8 cellular contexts compared by ENCODE assay signal in the genomic region with DNA sequence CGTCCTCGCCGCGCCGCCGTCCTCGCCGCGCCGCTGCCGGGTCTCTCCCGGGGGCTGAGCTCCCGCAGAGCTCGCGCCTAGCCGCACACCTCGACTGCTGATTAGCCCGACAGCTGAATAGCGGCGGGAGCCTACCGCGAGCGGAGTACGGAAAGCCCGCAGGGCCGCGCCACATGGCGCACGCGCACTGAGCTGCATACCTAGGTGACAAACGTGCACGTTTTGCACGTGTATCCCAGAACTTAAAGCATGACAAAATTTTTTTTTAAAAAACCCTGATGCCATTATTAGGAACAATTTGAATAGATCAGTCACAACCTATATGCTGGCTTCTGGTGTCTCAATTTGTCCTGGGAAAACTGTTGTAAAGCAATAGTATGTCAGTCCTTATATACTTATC. TPM values are rescaled to one million over a fixed set of nuclear protein-coding genes. Genes with fewer than 3 reads are reported as not detected.
A peak's percentile ranks its signal among the peaks of the same experiment; 100 is the strongest.
DNase-seq lines count a peak whose midpoint lies in the region; ATAC-seq and TF ChIP-seq lines count a peak whose summit lies in the region.

GOLGA8A (minus strand) TSS at position 122 of the 400 bp plus-strand sequence. CDS start 48,117 bp downstream, outside the sequence.

- no peak within 1 kb of the TSS for H4K5ac ChIP-seq in IMR-90 (ENCODE audit: low read depth, low read length)

- H3K4me1 ChIP-seq in IMR-90 (ENCODE audit: control insufficient read depth, insufficient read depth, low read length) (no peaks in the 10 kb centered on the region; the same call in 1 of the 2 replicates), heart left ventricle (peaks cover 0 to 20% (median 4%) of the 10 kb centered on the region in 12 donors)

- dilution Hi-C loops in IMR-90 (cut with HindIII; ENCODE audit: low sequenced_read_pairs, unreplicated experiment) = no loop called here

- intact Hi-C loops in CD14-positive monocyte (cut with micrococcal nuclease) (no loop called here), IMR-90 (cut with micrococcal nuclease) (no loop called here), heart left ventricle (cut with DNase I) (loop anchor here in 3 of 10 donors (10.0 kb wide), 3 partner anchors 57 to 203 kb away; no protein-coding TSS in a partner anchor)

- in situ Hi-C loops in IMR-90 (cut with MboI; ENCODE audit: low sequenced_read_pairs) = no loop called here

- H3K23ac ChIP-seq in IMR-90 (ENCODE audit: low read depth, low read length) = no peak within 1 kb of the TSS

- no peaks in the 10 kb centered on the region for H3K36me3 ChIP-seq in IMR-90 (ENCODE audit: control insufficient read depth, insufficient read depth, low read length)
- no peaks in the 10 kb centered on the region for H3K36me3 ChIP-seq in heart left ventricle

- H4K91ac ChIP-seq in IMR-90 (ENCODE audit: insufficient read depth, low read depth, low read length) = no peak within 1 kb of the TSS

- no peak within 1 kb of the TSS for H3K14ac ChIP-seq in IMR-90 (replicated peaks; ENCODE audit: low read depth, low read length)

- H3K18ac ChIP-seq in IMR-90 (ENCODE audit: low read depth, low read length) = no peak within 1 kb of the TSS

- H3K4me3 Mint-ChIP-seq in CD14-positive monocyte = peak within 1 kb of the TSS; percentile 82 to 88
- H3K4me3 Mint-ChIP-seq in activated naive CD8-positive, alpha-beta T cell treated with anti-CD3 and anti-CD28 coated beads for 36 hours = peak within 1 kb of the TSS; percentile 90
- H3K4me3 Mint-ChIP-seq in progenitor cell of endocrine pancreas (ENCODE audit: low read depth) = peak within 1 kb of the TSS; percentile 85
- H3K4me3 Mint-ChIP-seq in type B pancreatic cell = peak within 1 kb of the TSS; percentile 97

- H3K4me3 ChIP-seq in IMR-90 (ENCODE audit: insufficient read depth, low read depth, low read length) = peak within 1 kb of the TSS; percentile 52
- peak within 1 kb of the TSS; percentile 44 to 89 (median 62) for H3K4me3 ChIP-seq in heart left ventricle

- H3K36me3 Mint-ChIP-seq in CD14-positive monocyte (no peaks in the 10 kb centered on the region), progenitor cell of endocrine pancreas (ENCODE audit: insufficient read depth) (no peaks in the 10 kb centered on the region), type B pancreatic cell (peaks cover 9% of the 10 kb centered on the region)
- peaks cover 21% of the 10 kb centered on the region for H3K36me3 Mint-ChIP-seq in activated naive CD8-positive, alpha-beta T cell treated with anti-CD3 and anti-CD28 coated beads for 36 hours

- H3K56ac ChIP-seq in IMR-90 (ENCODE audit: extremely low read depth, insufficient read depth, low read length) = no peak within 1 kb of the TSS

- peaks cover 20 to 53% (median 31%) of the 10 kb centered on the region in 3 donors for H3K27me3 Mint-ChIP-seq in CD14-positive monocyte (ENCODE audit: low read depth in 3 of 3)
- peaks cover under 1% of the 10 kb centered on the region for H3K27me3 Mint-ChIP-seq in activated naive CD8-positive, alpha-beta T cell treated with anti-CD3 and anti-CD28 coated beads for 36 hours
- H3K27me3 Mint-ChIP-seq in progenitor cell of endocrine pancreas = peaks cover 25% of the 10 kb centered on the region
- peaks cover 11% of the 10 kb centered on the region for H3K27me3 Mint-ChIP-seq in type B pancreatic cell

- no peaks in the 10 kb centered on the region for H3K9me1 ChIP-seq in IMR-90 (ENCODE audit: insufficient read depth, low read length)

- TF ChIP-seq CTCF in CD14-positive monocyte (IDR thresholded peaks at IDR 0.05) (no peak), IMR-90 (conservative IDR thresholded peaks at IDR 0.05; ENCODE audit: low read depth, low read length) (no peak), heart left ventricle (IDR thresholded peaks at IDR 0.05) (no peak), progenitor cell of endocrine pancreas (IDR thresholded peaks at IDR 0.05; ENCODE audit: unreplicated experiment) (no peak), type B pancreatic cell (conservative IDR thresholded peaks at IDR 0.05) (no peak)

- H2AK9ac ChIP-seq in IMR-90 (replicated peaks; ENCODE audit: low read depth, low read length, poor library complexity) = peak within 1 kb of the TSS; percentile 37

- CTCF ChIA-PET in IMR-90 (lab: Yijun Ruan, JAX) = no interaction called here

- peak within 1 kb of the TSS; percentile 62 for H3K4me2 ChIP-seq in IMR-90 (ENCODE audit: low read depth, low read length)

- no peak within 1 kb of the TSS for H2BK120ac ChIP-seq in IMR-90 (ENCODE audit: low read depth, low read length)

- H2BK20ac ChIP-seq in IMR-90 (ENCODE audit: low read depth, low read length) = no peak within 1 kb of the TSS

- TF ChIP-seq RAD21 in IMR-90 (IDR thresholded peaks at IDR 0.05; ENCODE audit: low read length) = no peak

- TF ChIP-seq POLR2A in IMR-90 (IDR thresholded peaks at IDR 0.05; ENCODE audit: low read depth, low read length) (no peak), heart left ventricle (IDR thresholded peaks at IDR 0.05) (no peak)

- BruUV-seq in IMR-90 (replicated peaks; lab: Mats Ljungman, UMichigan) = no TSS peak

- peak within 1 kb of the TSS; percentile 9; the same call in 1 of the 2 replicates for H3K9ac ChIP-seq in IMR-90 (ENCODE audit: low read depth, low read length)

- POLR2A ChIA-PET in IMR-90 (lab: Charles Lee; ENCODE audit: unreplicated experiment) = no interaction called here

- peak; percentile 52 for ATAC-seq in GM21360 (IDR thresholded peaks at IDR 0.05; ENCODE audit: unreplicated experiment)
- ATAC-seq in IMR-90 (ENCODE audit: low read depth) = no peak
- peak in 3 of 4 donors; percentile 66 to 75 (median 73) for ATAC-seq in heart left ventricle

- WGBS in IMR-90 (ENCODE audit: extremely low coverage in 2 of 2, insufficient read length in 1 of 2), 2 experiments = 2% methylated on average over 12 of the region's 33 CpGs; no CpG with 5 or more reads in 1 of the 2 experiments
- WGBS in heart left ventricle, 4 donors = 1 to 8% (median 3%) methylated on average over 17 to 33 of the region's 33 CpGs

- no peak for DNase-seq in CD14-positive monocyte (ENCODE audit: low spot score)
- DNase-seq in IMR-90 = peak; percentile 51
- peak; percentile 84 for DNase-seq in SK-N-DZ (ENCODE audit: low spot score)
- peak; percentile 84 for DNase-seq in activated naive CD8-positive, alpha-beta T cell treated with anti-CD3 and anti-CD28 coated beads for 36 hours
- peak; percentile 60 to 89 (median 71) for DNase-seq in heart left ventricle
- peak; percentile 24 for DNase-seq in progenitor cell of endocrine pancreas (ENCODE audit: low spot score, unreplicated experiment)
- DNase-seq in type B pancreatic cell (ENCODE audit: extremely low spot score, unreplicated experiment) = no peak

- no peak within 1 kb of the TSS for H3K27ac Mint-ChIP-seq in CD14-positive monocyte
- peak within 1 kb of the TSS; percentile 95 for H3K27ac Mint-ChIP-seq in activated naive CD8-positive, alpha-beta T cell treated with anti-CD3 and anti-CD28 coated beads for 36 hours
- peak within 1 kb of the TSS; percentile 89 for H3K27ac Mint-ChIP-seq in progenitor cell of endocrine pancreas
- peak within 1 kb of the TSS; percentile 86 for H3K27ac Mint-ChIP-seq in type B pancreatic cell

- peak within 1 kb of the TSS; percentile 78 for H2AFZ ChIP-seq in IMR-90 (replicated peaks; ENCODE audit: low read length, poor library complexity)

- H3K9me3 ChIP-seq in IMR-90 (ENCODE audit: control insufficient read depth, insufficient read depth, low read length) (no peaks in the 10 kb centered on the region), heart left ventricle (no peaks in the 10 kb centered on the region)

- H3K79me1 ChIP-seq in IMR-90 (ENCODE audit: low read depth in 1 of 2, low read length in 2 of 2) = no peaks in the 10 kb centered on the region

- H3K27me3 ChIP-seq in IMR-90 (ENCODE audit: control insufficient read depth, insufficient read depth, low read length) (no peaks in the 10 kb centered on the region), heart left ventricle (peaks cover 0 to 9% (median 0%) of the 10 kb centered on the region in 9 donors)

- H4K20me1 ChIP-seq in IMR-90 (ENCODE audit: insufficient read depth, low read length) = peaks cover 3% of the 10 kb centered on the region; the same call in 1 of the 2 replicates

- H2BK5ac ChIP-seq in IMR-90 (ENCODE audit: low read depth, low read length, poor library complexity, severe bottlenecking) = no peak within 1 kb of the TSS

- no peak within 1 kb of the TSS for H2BK15ac ChIP-seq in IMR-90 (ENCODE audit: low read depth, low read length)

- H3K4me1 Mint-ChIP-seq in CD14-positive monocyte (peaks cover 8% of the 10 kb centered on the region), progenitor cell of endocrine pancreas (ENCODE audit: low read depth) (peaks cover 5% of the 10 kb centered on the region), type B pancreatic cell (ENCODE audit: unreplicated experiment) (peaks cover 11% of the 10 kb centered on the region)
- H3K4me1 Mint-ChIP-seq in activated naive CD8-positive, alpha-beta T cell treated with anti-CD3 and anti-CD28 coated beads for 36 hours = peaks cover 17% of the 10 kb centered on the region

- no peak within 1 kb of the TSS for H2AK5ac ChIP-seq in IMR-90 (ENCODE audit: low read depth, low read length)

- H3K27ac ChIP-seq in IMR-90 (ENCODE audit: insufficient read depth, low read length) (no peak within 1 kb of the TSS; the same call in 1 of the 2 replicates), heart left ventricle (peak within 1 kb of the TSS in 5 of 12 donors; percentile 6 to 45 (median 30))

- H3K4ac ChIP-seq in IMR-90 (ENCODE audit: low read depth, low read length) = no peak within 1 kb of the TSS

- H4K8ac ChIP-seq in IMR-90 (ENCODE audit: low read depth in 2 of 2, low read length in 2 of 2) = no peak within 1 kb of the TSS

- H3K9me3 Mint-ChIP-seq in CD14-positive monocyte = peaks cover 0 to 5% (median 2%) of the 10 kb centered on the region in 7 donors
- H3K9me3 Mint-ChIP-seq in activated naive CD8-positive, alpha-beta T cell treated with anti-CD3 and anti-CD28 coated beads for 36 hours = no peaks in the 10 kb centered on the region
- peaks cover 3% of the 10 kb centered on the region for H3K9me3 Mint-ChIP-seq in progenitor cell of endocrine pancreas (ENCODE audit: low read depth)
- no peaks in the 10 kb centered on the region for H3K9me3 Mint-ChIP-seq in type B pancreatic cell

TF ChIP-seq in IMR-90, 13 proteins besides CTCF, POLR2A, EP300 and RAD21 (continues in another document):
- TF ChIP-seq RCOR1 (IDR thresholded peaks at IDR 0.05; ENCODE audit: insufficient replicate concordance, low read length) = no peak

RNA-seq across cellular contexts. Expression of gene GOLGA8A, which starts in this region (rescaled TPM):
- polyA plus RNA-seq in CD14-positive monocyte (under 1 TPM in 1 of 2 donors, not detected in 1; 0.03 TPM), IMR-90 (2012; rRNA removed) (21.4 and 33.8 TPM in 2 replicates), heart left ventricle (10 to 100 TPM in 1 of 2 donors, 1 to 10 TPM in 1; 3.5 to 22.0 TPM)
- total RNA-seq in IMR-90 (2012; rRNA removed) (4.7 and 5.3 TPM in 2 replicates), heart left ventricle (10 to 100 TPM in 4 of 9 donors, 1 to 10 TPM in 5; 1.1 to 21.6 (median 8.9) TPM), progenitor cell of endocrine pancreas (160 and 161 TPM in 2 replicates), type B pancreatic cell (ENCODE audit: low replicate concordance) (64.0 and 135 TPM in 2 replicates)
- polyA plus RNA-seq in IMR-90 (2012; cell fraction: cytosol; rRNA removed) = 0.92 and 2.1 TPM in 2 replicates
- polyA plus RNA-seq in IMR-90 (2012; cell fraction: nucleus; rRNA removed; ENCODE audit: low replicate concordance) = 116 and 577 TPM in 2 replicates
- polyA plus RNA-seq in SK-N-DZ (2014; cell fraction: cytosol; rRNA removed) = 32.7 and 46.6 TPM in 2 replicates
- 468 and 593 TPM in 2 replicates for polyA plus RNA-seq in SK-N-DZ (2014; cell fraction: nucleus; rRNA removed)
- total RNA-seq in activated naive CD8-positive, alpha-beta T cell treated with anti-CD3 and anti-CD28 coated beads for 36 hours = 100 to 1,000 TPM; 123 to 126 TPM

Comparison
In these comparisons a context has a peak if more than half of its experiments do, and no peak if none do; other contexts are left out.
1. DNase-seq: peak in IMR-90 (single experiment), SK-N-DZ (single experiment), activated naive CD8-positive, alpha-beta T cell treated with anti-CD3 and anti-CD28 coated beads for 36 hours (single experiment), heart left ventricle (5 of 5) and progenitor cell of endocrine pancreas (single experiment); none in CD14-positive monocyte (single experiment) and type B pancreatic cell (single experiment).
2. H3K27ac Mint-ChIP-seq: peak in activated naive CD8-positive, alpha-beta T cell treated with anti-CD3 and anti-CD28 coated beads for 36 hours (single experiment), progenitor cell of endocrine pancreas (single experiment) and type B pancreatic cell (single experiment); none in CD14-positive monocyte (0 of 7).
3. Peak in every context shown above with its lines, with median percentiles within 50 percentile points of each other: H3K4me3 Mint-ChIP-seq.